8 cellular contexts compared by ENCODE assay signal in genomic region chr5:67004730-67005350, GRCh38.
DNase-seq lines count a peak whose midpoint lies in the region; ATAC-seq, FAIRE-seq and TF ChIP-seq lines count a peak whose summit lies in the region.

No MANE protein-coding gene starts in this region.

- H3K4me2 ChIP-seq in A549 (peak overlapping the region; percentile 82), KMS-11 (peak overlapping the region; percentile 72)

- H3K27me3 ChIP-seq in KMS-11 (ENCODE audit: insufficient read depth, low read depth), result no peaks in the 10 kb centered on the region; the same call in 1 of the 2 replicates

- H4K20me1 ChIP-seq in KMS-11 (ENCODE audit: insufficient read depth), result no peaks in the 10 kb centered on the region

- 21% methylated on average over 11 of the region's 11 CpGs for whole genome bisulfite sequencing in A549 (ENCODE audit: missing lambda C conversion rate)

- peak overlapping the region; percentile 96 for H2AFZ ChIP-seq in KMS-11 (ENCODE audit: low read depth)

- TF ChIP-seq RAD21 in A549 (conservative IDR thresholded peaks at IDR 0.05 in 1 of 2, IDR thresholded peaks at IDR 0.05 in 1 of 2), result no peak

- no peak for TF ChIP-seq EP300 in A549 (IDR thresholded peaks at IDR 0.05)

- H3K9ac ChIP-seq in KMS-11, result peak overlapping the region; percentile 50; the same call in 1 of the 2 replicates

- peaks cover 12% of the 10 kb centered on the region for H3K4me1 ChIP-seq in A549
- H3K4me1 ChIP-seq in KMS-11 (ENCODE audit: low read depth, poor library complexity, severe bottlenecking), result peaks cover 14% of the 10 kb centered on the region
- peaks cover 12% of the 10 kb centered on the region for H3K4me1 ChIP-seq in mucosa of descending colon (ENCODE audit: low read depth)

- CTCF ChIA-PET in A549 (lab: Yijun Ruan, JAX), result interaction anchor here (1.2 to 4.7 kb wide), 2 partner anchors 10 to 16 kb away, joined by 3 to 34 read pairs; no protein-coding TSS in a partner anchor

- H3K36me3 ChIP-seq in KMS-11 (ENCODE audit: insufficient read depth) (no peaks in the 10 kb centered on the region), mucosa of descending colon (ENCODE audit: low read depth) (no peaks in the 10 kb centered on the region)

- peak overlapping the region; percentile 50 for H3K4me3 ChIP-seq in A549
- no peak overlapping the region for H3K4me3 ChIP-seq in KMS-11 (IDR thresholded peaks at IDR 0.05; ENCODE audit: insufficient read depth, low read depth, low read length)
- peak overlapping the region; percentile 47 for H3K4me3 ChIP-seq in mucosa of descending colon

- ATAC-seq in A549, result no peak
- ATAC-seq in mucosa of descending colon, result no peak

- H3K79me2 ChIP-seq in KMS-11 (ENCODE audit: insufficient read depth, low read depth), result no peaks in the 10 kb centered on the region

- no peak for TF ChIP-seq CTCF in A549 (IDR thresholded peaks at IDR 0.05)
- TF ChIP-seq CTCF in KMS-11 (conservative IDR thresholded peaks at IDR 0.05; ENCODE audit: low read depth, low read length), result no peak
- no peak for TF ChIP-seq CTCF in mucosa of descending colon (IDR thresholded peaks at IDR 0.05)

- no peaks in the 10 kb centered on the region for H3K9me3 ChIP-seq in A549
- H3K9me3 ChIP-seq in mucosa of descending colon, result no peaks in the 10 kb centered on the region

- H3K27ac ChIP-seq in A549 (peak overlapping the region; percentile 74 to 88), KMS-11 (no peak overlapping the region)

- POLR2A ChIA-PET in A549 (lab: Yijun Ruan, JAX), result interaction anchor here (0.7 to 1.3 kb wide), 3 partner anchors 10 to 46 kb away, joined by 3 to 7 read pairs (median 3); no protein-coding TSS in a partner anchor

- TF ChIP-seq POLR2A in A549 (IDR thresholded peaks at IDR 0.05; ENCODE audit: low read length), result no peak

- DNase-seq in A549 (ENCODE audit: low read depth in 1 of 2, low spot score in 1 of 2) (no peak), mucosa of descending colon (peak in 1 of 3 donors; percentile 36), HTR-8/SVneo (ENCODE audit: insufficient read length, low spot score) (no peak), H4 (ENCODE audit: low spot score) (no peak), islet precursor cell (no peak)
- DNase-seq in central memory CD4-positive, alpha-beta T cell, result peak; percentile 6
- DNase-seq in stimulated activated naive CD4-positive, alpha-beta T cell (lab: John Stamatoyannopoulos, UW), result no peak

- intact Hi-C loops in mucosa of descending colon (cut with DNase I, micrococcal nuclease), result loop anchor here in 1 of 2 donors (10.0 kb wide), 1 partner anchor 90 kb away; no protein-coding TSS in a partner anchor

- FAIRE-seq in A549 (lab: Jason Lieb, UNC) (no peak), HTR-8/SVneo (lab: Jason Lieb, UNC) (no peak)

TF ChIP-seq in A549, 52 proteins besides CTCF, POLR2A, EP300 and RAD21:
- TF ChIP-seq ZSCAN20 (CRISPR knock-in tag; IDR thresholded peaks at IDR 0.05) (no peak), ESRRA (IDR thresholded peaks at IDR 0.05; ENCODE audit: borderline replicate concordance, low read length) (no peak), HDAC2 (IDR thresholded peaks at IDR 0.05) (no peak), JUN (IDR thresholded peaks at IDR 0.05) (no peak), HES2 (IDR thresholded peaks at IDR 0.05) (no peak), ZC3H11A (IDR thresholded peaks at IDR 0.05) (no peak), TFCP2L1 (CRISPR knock-in tag; IDR thresholded peaks at IDR 0.05) (no peak), CHD4 (IDR thresholded peaks at IDR 0.05; ENCODE audit: borderline replicate concordance) (no peak), EHMT2 (IDR thresholded peaks at IDR 0.05; ENCODE audit: low read depth) (no peak), REST (IDR thresholded peaks at IDR 0.05) (no peak), ZFP36 (IDR thresholded peaks at IDR 0.05; ENCODE audit: borderline replicate concordance, partially characterized antibody) (no peak), E2F6 (IDR thresholded peaks at IDR 0.05; ENCODE audit: borderline replicate concordance, low read depth) (no peak), GATA3 (IDR thresholded peaks at IDR 0.05; ENCODE audit: borderline replicate concordance) (no peak)
